Comparison of ENCODE assay signal across 14 cellular contexts in the genomic region with DNA sequence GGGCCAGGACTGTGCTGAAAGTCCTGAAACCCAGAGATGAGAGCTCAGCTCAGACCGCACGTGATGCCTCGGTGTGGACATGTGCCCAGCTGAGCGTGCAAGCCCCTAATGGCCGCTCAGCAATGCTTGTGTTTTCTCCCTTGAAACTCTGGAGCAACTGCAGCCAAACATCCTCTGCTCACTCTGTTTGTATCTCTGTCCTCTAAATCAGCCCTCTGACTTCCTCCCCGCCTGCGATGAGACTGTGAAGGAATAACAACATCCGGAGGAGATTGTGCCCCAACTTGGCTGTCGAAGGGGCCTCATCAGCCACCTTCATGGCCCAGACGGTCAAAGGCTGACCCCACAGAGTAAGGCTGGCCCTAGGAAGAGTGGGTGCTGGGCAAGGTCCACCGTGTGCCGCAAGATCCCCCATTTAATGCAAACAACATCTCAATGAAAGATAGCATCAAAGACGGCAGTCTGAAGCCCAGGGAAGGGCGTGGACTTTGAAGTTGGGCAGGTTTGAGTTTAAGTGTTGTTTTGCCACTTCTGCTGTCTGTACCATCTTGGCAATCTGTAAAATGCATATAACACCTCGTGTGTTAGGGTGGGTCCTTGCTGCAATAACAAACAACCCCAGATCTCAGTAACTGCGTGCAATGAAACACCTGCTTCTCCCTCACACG. TPM values are rescaled to one million over a fixed set of nuclear protein-coding genes. Genes with fewer than 3 reads are reported as not detected.
DNase-seq lines count a peak whose midpoint lies in the region; ATAC-seq, FAIRE-seq and TF ChIP-seq lines count a peak whose summit lies in the region.
"Had no signal": no experiment of that assay in that cellular context is flagged by ENCODE, and none has a peak within 500 bp of the region (broad histone marks: within the 10 kb centered on the region; RNA-seq: fewer than 3 reads in every experiment).

No MANE protein-coding gene starts in this region.

- ATAC-seq in K562: peak; percentile 14; the same call in 2 of the 3 replicates
- ATAC-seq in natural killer cell: peak in 2 of 3 donors; percentile 32 to 43

- peak overlapping the region in 1 of 2 experiments; percentile 81; a peak in 2 of 4 replicates for H3K9ac ChIP-seq in K562 (ENCODE audit: insufficient read depth in 1 of 2, low read depth in 2 of 2, low read length in 2 of 2)

- no peak for TF ChIP-seq RAD21 in K562 (CRISPR knock-in tag; conservative IDR thresholded peaks at IDR 0.05 in 1 of 2, IDR thresholded peaks at IDR 0.05 in 1 of 2)

- no peaks in the 10 kb centered on the region for H3K36me3 ChIP-seq in CD4-positive, alpha-beta memory T cell (ENCODE audit: insufficient read depth, low read length)
- H3K36me3 ChIP-seq in SJCRH30 (no peaks in the 10 kb centered on the region), K562 (ENCODE audit: control insufficient read depth, insufficient read depth, low read length) (no peaks in the 10 kb centered on the region), BE2C (no peaks in the 10 kb centered on the region)

- TF ChIP-seq CTCF in K562 (IDR thresholded peaks at IDR 0.05 in 2 of 3, conservative IDR thresholded peaks at IDR 0.05 in 1 of 3; ENCODE audit: insufficient read depth in 2 of 3, low read depth in 1 of 3, low read length in 3 of 3): no peak
- no peak for TF ChIP-seq CTCF in natural killer cell (IDR thresholded peaks at IDR 0.05)
- TF ChIP-seq CTCF in BE2C (IDR thresholded peaks at IDR 0.05; ENCODE audit: low read depth, low read length): no peak

- CTCF ChIA-PET in CD4-positive, alpha-beta memory T cell (lab: Charles Lee; ENCODE audit: partially characterized antibody): interaction anchor here (1.9 to 3.9 kb wide), 2 partner anchors 58 to 120 kb away, joined by 3 to 22 read pairs; no protein-coding TSS in a partner anchor
- CTCF ChIA-PET in K562 (lab: Yijun Ruan, JAX; ENCODE audit: low intra/inter-chr PET ratio): no interaction called here

- H3K4me2 ChIP-seq in K562 (ENCODE audit: insufficient read depth, low read length): peak overlapping the region; percentile 39; the same call in 1 of the 2 replicates

- peak overlapping the region; percentile 61 for H3K27ac ChIP-seq in CD4-positive, alpha-beta memory T cell (ENCODE audit: low read depth, low read length)
- peak overlapping the region; percentile 90 for H3K27ac ChIP-seq in SJCRH30
- H3K27ac ChIP-seq in K562 (ENCODE audit: extremely low read depth, low read depth, low read length): no peak overlapping the region
- H3K27ac ChIP-seq: C4-2B, HL-60 had no signal

- peak; percentile 47 to 63 (median 56) for DNase-seq in CD4-positive, alpha-beta memory T cell
- DNase-seq in SJCRH30 (no peak), K562 (ENCODE audit: extremely low read depth in 1 of 4, low spot score in 3 of 4) (no peak), natural killer cell (no peak), cerebellar cortex (ENCODE audit: low spot score) (no peak), BE2C (no peak), DMS114 treated with DMSO at 0.1 percent for 48 hours (lab: John Stamatoyannopoulos, UW; ENCODE audit: unreplicated experiment) (no peak), NCI-H2227 treated with DMSO at 0.1 percent for 48 hours (lab: John Stamatoyannopoulos, UW) (no peak)
- DNase-seq: NCI-H1417 treated with DMSO at 0.1 percent for 48 hours had no signal

- H3K9me3 Mint-ChIP-seq in CD4-positive, alpha-beta memory T cell: peaks cover 0 to 7% (median 0%) of the 10 kb centered on the region in 8 donors
- no peaks in the 10 kb centered on the region for H3K9me3 Mint-ChIP-seq in natural killer cell

- in situ Hi-C loops in K562 (cut with MboI): no loop called here

- peak overlapping the region; percentile 81 to 95 (median 86) for H3K4me3 Mint-ChIP-seq in CD4-positive, alpha-beta memory T cell
- peak overlapping the region; percentile 53 for H3K4me3 Mint-ChIP-seq in natural killer cell

- no peaks in the 10 kb centered on the region for H4K20me1 ChIP-seq in K562 (replicated peaks; ENCODE audit: control insufficient read depth, insufficient read depth, low read length)

- H3K27me3 Mint-ChIP-seq in CD4-positive, alpha-beta memory T cell: peaks cover 0 to 1% of the 10 kb centered on the region in 2 donors
- peaks cover 9 to 11% of the 10 kb centered on the region in 2 donors for H3K27me3 Mint-ChIP-seq in natural killer cell (ENCODE audit: low read depth in 2 of 2)

- no peaks in the 10 kb centered on the region for H3K27me3 ChIP-seq in CD4-positive, alpha-beta memory T cell (ENCODE audit: insufficient read depth, low read length)
- H3K27me3 ChIP-seq in SJCRH30 (no peaks in the 10 kb centered on the region), K562 (ENCODE audit: control insufficient read depth in 2 of 2, insufficient read depth in 2 of 2, low read length in 2 of 2) (no peaks in the 10 kb centered on the region), BE2C (no peaks in the 10 kb centered on the region)

- H3K4me1 ChIP-seq in CD4-positive, alpha-beta memory T cell (ENCODE audit: insufficient read depth, low read length): peaks cover 33% of the 10 kb centered on the region
- H3K4me1 ChIP-seq in SJCRH30 (peaks cover 41% of the 10 kb centered on the region), K562 (replicated peaks in 1 of 2; ENCODE audit: control insufficient read depth in 2 of 2, insufficient read depth in 2 of 2, low read length in 2 of 2) (peaks cover 32% of the 10 kb centered on the region in 2 experiments), BE2C (no peaks in the 10 kb centered on the region)

- WGBS in K562 (ENCODE audit: insufficient coverage, low coverage, missing lambda C conversion rate): 46% methylated on average over 17 of the region's 17 CpGs

- intact Hi-C loops in CD4-positive, alpha-beta memory T cell (cut with micrococcal nuclease): loop anchor here (2.0 to 5.0 kb wide), 2 partner anchors 16 to 122 kb away; no protein-coding TSS in a partner anchor
- intact Hi-C loops in K562 (cut with micrococcal nuclease): no loop called here
- intact Hi-C loops in natural killer cell (cut with micrococcal nuclease): no loop called here

- no peaks in the 10 kb centered on the region for H3K79me2 ChIP-seq in K562 (ENCODE audit: control insufficient read depth, insufficient read depth, low read length)

- no peak for TF ChIP-seq POLR2A in K562 (conservative IDR thresholded peaks at IDR 0.05)

- H3K9me1 ChIP-seq in K562 (ENCODE audit: control insufficient read depth, insufficient read depth, low read length): no peaks in the 10 kb centered on the region

- H3K4me1 Mint-ChIP-seq in CD4-positive, alpha-beta memory T cell: peaks cover 29 to 51% (median 36%) of the 10 kb centered on the region in 4 donors
- H3K4me1 Mint-ChIP-seq in natural killer cell: peaks cover 11 to 23% of the 10 kb centered on the region in 2 donors

- no TSS peak for BruUV-seq in K562 (replicated peaks; lab: Mats Ljungman, UMichigan)

- no peak for FAIRE-seq in K562 (lab: Jason Lieb, UNC)
- FAIRE-seq: endometrium, GM18507 had no signal

- no peaks in the 10 kb centered on the region for H3K9me3 ChIP-seq in CD4-positive, alpha-beta memory T cell (ENCODE audit: control insufficient read depth in 1 of 2, low read length in 2 of 2)
- H3K9me3 ChIP-seq in SJCRH30 (replicated peaks) (no peaks in the 10 kb centered on the region), K562 (replicated peaks; ENCODE audit: control insufficient read depth, insufficient read depth, low read depth, low read length) (no peaks in the 10 kb centered on the region), BE2C (no peaks in the 10 kb centered on the region)

- POLR2A ChIA-PET in CD4-positive, alpha-beta memory T cell (lab: Charles Lee; ENCODE audit: partially characterized antibody): interaction anchor here (1.2 to 3.6 kb wide), 9 partner anchors 8 to 325 kb away, joined by 3 to 37 read pairs (median 7); partner anchors contain the start of genes ANKRD16, ASB13 and FBH1
- POLR2A ChIA-PET in K562 (lab: Yijun Ruan, JAX): interaction anchor here (0.6 kb wide), 1 partner anchor 717 kb away, joined by 3 read pairs; no protein-coding TSS in a partner anchor

- peak overlapping the region; percentile 96 to 99 (median 98) for H3K27ac Mint-ChIP-seq in CD4-positive, alpha-beta memory T cell
- H3K27ac Mint-ChIP-seq in natural killer cell: peak overlapping the region; percentile 67 to 68

- H3K4me3 ChIP-seq in CD4-positive, alpha-beta memory T cell (ENCODE audit: low read length in 2 of 2): peak overlapping the region; percentile 19 to 67
- H3K4me3 ChIP-seq in SJCRH30: no peak overlapping the region
- no peak overlapping the region for H3K4me3 ChIP-seq in K562
- no peak overlapping the region for H3K4me3 ChIP-seq in BE2C (ENCODE audit: low read depth, low read length)

- H2AFZ ChIP-seq in K562 (ENCODE audit: low read depth, low read length): peak overlapping the region; percentile 75

- H3K36me3 Mint-ChIP-seq in CD4-positive, alpha-beta memory T cell: peaks cover 5 to 8% of the 10 kb centered on the region in 2 donors
- no peaks in the 10 kb centered on the region for H3K36me3 Mint-ChIP-seq in natural killer cell

- TF ChIP-seq EP300 in K562 (IDR thresholded peaks at IDR 0.05; ENCODE audit: low read length): no peak

TF ChIP-seq in K562, 482 proteins besides CTCF, POLR2A, EP300 and RAD21 (continues in another document):
- TF ChIP-seq BHLHE40 (IDR thresholded peaks at IDR 0.05; ENCODE audit: low read length): peak; percentile 18; the same call in 1 of the 2 replicates

RNA-seq across cellular contexts. Expression of gene CALML3, which starts 39.9 kb away (rescaled TPM):
- total RNA-seq in CD4-positive, alpha-beta memory T cell: not detected
- polyA plus RNA-seq in CD4-positive, alpha-beta memory T cell: not detected
- total RNA-seq in SJCRH30 (2014; rRNA removed; shearing (Covaris generic)): not detected in 2 replicates
- not detected in 2 replicates for total RNA-seq in K562 (2011; cell fraction: chromatin; rRNA removed; ENCODE audit: low replicate concordance)
- total RNA-seq in K562 (2011; cell fraction: nucleolus; rRNA removed): not detected in 2 replicates
- not detected in 2 replicates for total RNA-seq in K562 (2011; cell fraction: nucleoplasm; rRNA removed)
- not detected in 2 replicates for total RNA-seq in K562 (2014; rRNA removed)
- not detected in 2 replicates for total RNA-seq in K562 (2014; rRNA removed; fragmentation: Illumina TruSeq; extraction: Trizol)
- not detected in 2 replicates for total RNA-seq in K562 (2015; rRNA removed; fragmentation: Illumina TruSeq; extraction: Trizol)
- total RNA-seq in K562 (2021): not detected in 2 replicates
- not detected in 2 replicates for polyA plus RNA-seq in K562 (2011; rRNA removed)
- not detected in 2 replicates for polyA plus RNA-seq in K562 (2011; cell fraction: cytosol; rRNA removed)
- not detected in 2 replicates for polyA plus RNA-seq in K562 (2011; cell fraction: nucleus; rRNA removed)
- polyA plus RNA-seq in K562 (2012): not detected in 2 replicates
- not detected in 2 replicates for polyA plus RNA-seq in K562 (2014; fragmentation: Illumina TruSeq; extraction: Trizol)
- polyA plus RNA-seq in K562 (2014; fragmentation: Nextera tagmentation; extraction: Ambion mirVana): not detected
- polyA plus RNA-seq in K562 (2014; rRNA removed): not detected in 2 replicates
- polyA minus RNA-seq in K562 (2011; rRNA and poly(A)+ RNA removed): not detected in 2 replicates
- not detected in 2 replicates for polyA minus RNA-seq in K562 (2011; cell fraction: cytosol; rRNA and poly(A)+ RNA removed)
- not detected in 2 replicates for polyA minus RNA-seq in K562 (2011; cell fraction: nucleus; rRNA and poly(A)+ RNA removed)
- total RNA-seq in natural killer cell: not detected
- not detected for polyA plus RNA-seq in BE2C (2012; ENCODE audit: insufficient read depth, insufficient read length, low read depth)
- total RNA-seq: right cardiac atrium had no signal
- polyA plus RNA-seq: right cardiac atrium had no signal

Comparison
In these comparisons a context has a peak if more than half of its experiments do, and no peak if none do; other contexts are left out.
1. DNase-seq: peak in CD4-positive, alpha-beta memory T cell (5 of 5); none in SJCRH30 (0 of 2), K562 (0 of 4), natural killer cell (single experiment), cerebellar cortex (single experiment), BE2C (single experiment), DMS114 treated with DMSO at 0.1 percent for 48 hours (single experiment) and NCI-H2227 treated with DMSO at 0.1 percent for 48 hours (single experiment).
2. H3K4me3 ChIP-seq: peak in CD4-positive, alpha-beta memory T cell (2 of 2); none in SJCRH30 (single experiment), K562 (single experiment) and BE2C (single experiment).